ENCODE assay signal across 16 cellular contexts in genomic region chr22:38745676-38746460, GRCh38. TPM values are rescaled to one million over a fixed set of nuclear protein-coding genes. Genes with fewer than 3 reads are reported as not detected.
DNase-seq lines count a peak whose midpoint lies in the region; ATAC-seq and TF ChIP-seq lines count a peak whose summit lies in the region.
"Had no signal": no experiment of that assay in that cellular context is flagged by ENCODE, and none has a peak within 500 bp of the region (broad histone marks: within the 10 kb centered on the region; RNA-seq: fewer than 3 reads in every experiment).

No MANE protein-coding gene starts in this region.

- no peak for DNase-seq in T-helper 2 cell treated with Interferon-gamma antibody and Interleukin-4, amounts not matched to agents 5 μg/mL and 100 μg/mL, for 36 hours (ENCODE audit: low spot score)
- no peak for DNase-seq in T-helper 2 cell
- DNase-seq in COLO668 (lab: John Stamatoyannopoulos, UW; ENCODE audit: unreplicated experiment) = peak; percentile 80
- DNase-seq in NCI-H510A (lab: John Stamatoyannopoulos, UW) = peak; percentile 91
- peak in 2 of 3 donors; percentile 77 to 78 for DNase-seq in mucosa of descending colon
- DNase-seq in HFFc6 = no peak
- DNase-seq: effector CD8-positive, alpha-beta T cell; hippocampal formation; kidney glomerular epithelial cell; MG63; NCI-H446; PC-3; stimulated activated CD4-positive, alpha-beta T cell treated with anti-CD3 and anti-CD28 coated beads, Interleukin-12 subunit alpha, Interleukin-12 subunit beta, amount 100 ng/mL, for 4 hours had no signal

- no peaks in the 10 kb centered on the region for H3K9me3 ChIP-seq in mucosa of descending colon
- H3K9me3 ChIP-seq: MG63 had no signal

- H3K9me3 Mint-ChIP-seq in T-helper 2 cell treated with Interferon-gamma antibody and Interleukin-4, amounts not matched to agents 5 μg/mL and 100 μg/mL, for 36 hours = no peaks in the 10 kb centered on the region
- no peaks in the 10 kb centered on the region for H3K9me3 Mint-ChIP-seq in HFFc6

- peak; percentile 85 for ATAC-seq in mucosa of descending colon
- no peak for ATAC-seq in GM19351 (IDR thresholded peaks at IDR 0.05; ENCODE audit: unreplicated experiment)
- no peak for ATAC-seq in GM21423 (IDR thresholded peaks at IDR 0.05; ENCODE audit: unreplicated experiment)
- ATAC-seq: PC-3 had no signal

- no peak overlapping the region for H3K4me3 Mint-ChIP-seq in T-helper 2 cell treated with Interferon-gamma antibody and Interleukin-4, amounts not matched to agents 5 μg/mL and 100 μg/mL, for 36 hours
- H3K4me3 Mint-ChIP-seq in HFFc6 = no peak overlapping the region

- H3K27ac Mint-ChIP-seq in T-helper 2 cell treated with Interferon-gamma antibody and Interleukin-4, amounts not matched to agents 5 μg/mL and 100 μg/mL, for 36 hours = peak overlapping the region; percentile 10
- H3K27ac Mint-ChIP-seq in HFFc6 = no peak overlapping the region

- intact Hi-C loops in mucosa of descending colon (cut with DNase I, micrococcal nuclease) = no loop called here

- peaks cover 76% of the 10 kb centered on the region for H3K36me3 Mint-ChIP-seq in T-helper 2 cell treated with Interferon-gamma antibody and Interleukin-4, amounts not matched to agents 5 μg/mL and 100 μg/mL, for 36 hours (ENCODE audit: low read depth)
- H3K36me3 Mint-ChIP-seq in HFFc6 (ENCODE audit: low read depth) = peaks cover 24% of the 10 kb centered on the region

- no peaks in the 10 kb centered on the region for H3K27me3 Mint-ChIP-seq in T-helper 2 cell treated with Interferon-gamma antibody and Interleukin-4, amounts not matched to agents 5 μg/mL and 100 μg/mL, for 36 hours (ENCODE audit: low read depth)
- H3K27me3 Mint-ChIP-seq in HFFc6 (ENCODE audit: insufficient read depth) = peaks cover 2% of the 10 kb centered on the region

- H3K4me3 ChIP-seq in mucosa of descending colon = no peak overlapping the region
- H3K4me3 ChIP-seq: MG63 had no signal

- peaks cover 34% of the 10 kb centered on the region for H3K36me3 ChIP-seq in mucosa of descending colon (ENCODE audit: low read depth)

- H3K4me1 ChIP-seq in mucosa of descending colon (ENCODE audit: low read depth) = peaks cover 8% of the 10 kb centered on the region
- H3K4me1 ChIP-seq: parathyroid adenoma had no signal

- TF ChIP-seq CTCF in mucosa of descending colon (IDR thresholded peaks at IDR 0.05) (no peak), HFFc6 (IDR thresholded peaks at IDR 0.05) (no peak)

- peaks cover 18% of the 10 kb centered on the region for H3K4me1 Mint-ChIP-seq in T-helper 2 cell treated with Interferon-gamma antibody and Interleukin-4, amounts not matched to agents 5 μg/mL and 100 μg/mL, for 36 hours (ENCODE audit: low read depth)
- no peaks in the 10 kb centered on the region for H3K4me1 Mint-ChIP-seq in HFFc6 (ENCODE audit: low read depth)

RNA-seq across cellular contexts. Expression of gene SUN2, which starts 9.9 kb away (rescaled TPM):
- total RNA-seq in mucosa of descending colon = 100 to 1,000 TPM; 130 to 235 (median 181) TPM
- 100 to 1,000 TPM in 3 of 6 experiments, 10 to 100 TPM in 3; 90.4 to 104 (median 100.0) TPM for total RNA-seq in HFFc6 (2021; fragmentation: NEBNext Ultra II Directional; extraction: Animal tissue kit (Norgen Biotek cat#: 25700))

RNA-seq across cellular contexts. Expression of gene GTPBP1, which starts 40.1 kb away (rescaled TPM):
- total RNA-seq in mucosa of descending colon = 10 to 100 TPM; 73.1 to 96.8 (median 76.8) TPM
- 10 to 100 TPM; 32.1 to 40.8 (median 38.4) TPM for total RNA-seq in HFFc6 (2021; fragmentation: NEBNext Ultra II Directional; extraction: Animal tissue kit (Norgen Biotek cat#: 25700))

RNA-seq across cellular contexts. Expression of gene JOSD1, which starts 45.1 kb away (rescaled TPM):
- total RNA-seq in mucosa of descending colon = 10 to 100 TPM; 82.5 to 98.3 (median 87.9) TPM
- total RNA-seq in HFFc6 (2021; fragmentation: NEBNext Ultra II Directional; extraction: Animal tissue kit (Norgen Biotek cat#: 25700)) = 10 to 100 TPM; 37.8 to 44.6 (median 41.0) TPM

RNA-seq across cellular contexts. Expression of gene DNAL4, which starts 48.1 kb away (rescaled TPM):
- 10 to 100 TPM; 14.7 to 17.6 (median 16.1) TPM for total RNA-seq in mucosa of descending colon
- 10 to 100 TPM in 2 of 6 experiments, 1 to 10 TPM in 4; 8.6 to 11.5 (median 9.8) TPM for total RNA-seq in HFFc6 (2021; fragmentation: NEBNext Ultra II Directional; extraction: Animal tissue kit (Norgen Biotek cat#: 25700))

Comparison
In these comparisons a context has a peak if more than half of its experiments do, and no peak if none do; other contexts are left out.
1. DNase-seq: peak in COLO668 (single experiment), NCI-H510A (single experiment) and mucosa of descending colon (2 of 3); none in T-helper 2 cell treated with Interferon-gamma antibody and Interleukin-4, amounts not matched to agents 5 μg/mL and 100 μg/mL, for 36 hours (single experiment), T-helper 2 cell (0 of 5) and HFFc6 (single experiment).